8 cellular contexts compared by ENCODE assay signal in genomic region chr7:39280337-39280736, GRCh38.
"Had no signal": no experiment of that assay in that cellular context is flagged by ENCODE, and none has a peak within 500 bp of the region (broad histone marks: within the 10 kb centered on the region; RNA-seq: fewer than 3 reads in every experiment).

No MANE protein-coding gene starts in this region.

- H3K9ac ChIP-seq: GM23248 had no signal

- H3K9me3 ChIP-seq: HAP-1 had no signal

- H3K27ac ChIP-seq: GM23248 had no signal

- DNase-seq: GM23248, GOT3, H7, HFFc6, KBM-7 had no signal

- H3K36me3 ChIP-seq: HAP-1 had no signal

- H3K4me1 ChIP-seq: HAP-1 had no signal

- FAIRE-seq: HTR-8/SVneo had no signal

- ATAC-seq: HCT116 had no signal

- H2AFZ ChIP-seq: GM23248 had no signal

- H3K4me3 ChIP-seq: GM23248, HAP-1 had no signal
